ENCODE assay signal across 10 cellular contexts in the genomic region with DNA sequence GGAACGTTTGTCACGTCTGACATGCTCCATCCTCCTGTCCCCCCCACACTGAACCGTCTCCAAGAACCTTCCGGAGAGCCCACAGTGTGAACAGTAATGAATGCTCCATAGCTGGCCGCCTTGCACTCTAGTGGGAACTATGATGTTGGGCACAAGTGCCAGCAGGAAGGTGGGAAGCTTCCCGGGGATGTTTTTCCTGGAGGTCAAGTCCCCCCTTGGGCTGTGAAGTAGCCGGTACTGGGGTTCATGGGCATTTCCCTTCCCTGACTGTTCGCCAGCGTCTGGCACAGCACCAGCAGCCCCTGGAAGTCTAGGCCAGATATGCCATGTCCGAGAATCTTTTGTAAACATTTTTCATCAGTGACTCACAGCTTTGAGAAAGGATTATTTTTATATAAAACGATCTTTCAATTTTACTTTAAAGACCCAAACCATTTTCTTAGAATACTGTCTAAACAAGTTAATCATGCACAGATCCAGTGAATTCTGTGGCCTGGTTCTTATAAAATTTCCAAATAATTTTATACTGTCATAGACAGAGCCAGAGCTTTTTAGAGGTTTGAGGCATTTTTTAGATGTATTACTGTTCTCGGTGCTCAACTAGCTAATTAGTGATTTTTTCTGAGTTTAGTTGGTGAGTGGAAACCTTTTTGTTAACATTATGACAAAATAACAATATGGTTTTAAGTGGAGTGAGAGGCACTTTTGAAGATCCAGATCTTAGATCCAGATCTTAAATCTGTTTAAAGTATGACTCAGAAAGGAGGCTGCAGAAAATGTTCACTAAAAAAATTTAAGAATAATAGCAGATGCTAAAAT. TPM values are rescaled to one million over a fixed set of nuclear protein-coding genes. Genes with fewer than 3 reads are reported as not detected.
DNase-seq lines count a peak whose midpoint lies in the region; ATAC-seq and TF ChIP-seq lines count a peak whose summit lies in the region.
"Had no signal": no experiment of that assay in that cellular context is flagged by ENCODE, and none has a peak within 500 bp of the region (broad histone marks: within the 10 kb centered on the region; RNA-seq: fewer than 3 reads in every experiment).

No MANE protein-coding gene starts in this region.

- no peaks in the 10 kb centered on the region for H3K9me3 Mint-ChIP-seq in CD8-positive, alpha-beta T cell

- H3K4me1 ChIP-seq in neuronal stem cell (ENCODE audit: control insufficient read depth in 2 of 2, insufficient read depth in 1 of 2, low read depth in 1 of 2, low read length in 2 of 2): peaks cover 17 to 45% of the 10 kb centered on the region in 2 donors
- no peaks in the 10 kb centered on the region for H3K4me1 ChIP-seq in CD8-positive, alpha-beta T cell (ENCODE audit: insufficient read depth, low read length)

- DNase-seq in AG04450 (ENCODE audit: low read depth, low spot score) (no peak), RWPE1 (ENCODE audit: low spot score) (peak; percentile 87), fibroblast of gingiva (ENCODE audit: low read depth) (peak; percentile 75), neuronal stem cell (ENCODE audit: low spot score) (no peak), NCI-H526 treated with DMSO at 0.1 percent for 48 hours (lab: John Stamatoyannopoulos, UW) (no peak)
- no peak for DNase-seq in CD8-positive, alpha-beta T cell

- no peak overlapping the region for H4K91ac ChIP-seq in neuronal stem cell (ENCODE audit: low read depth, low read length, poor library complexity)

- H3K4ac ChIP-seq in neuronal stem cell (ENCODE audit: low read length): no peak overlapping the region

- H3K4me2 ChIP-seq in neuronal stem cell (ENCODE audit: insufficient read depth, low read length, poor library complexity, severe bottlenecking): no peak overlapping the region

- H3K27ac Mint-ChIP-seq in CD8-positive, alpha-beta T cell: no peak overlapping the region

- no peak overlapping the region for H2AFZ ChIP-seq in neuronal stem cell (ENCODE audit: low read length)

- no peak overlapping the region for H2BK120ac ChIP-seq in neuronal stem cell (ENCODE audit: low read depth, low read length)

- peaks cover 29% of the 10 kb centered on the region for H3K4me1 Mint-ChIP-seq in CD8-positive, alpha-beta T cell (ENCODE audit: low read depth)

- no peak overlapping the region for H2BK15ac ChIP-seq in neuronal stem cell (ENCODE audit: low read length)

- no peak for ATAC-seq in CD8-positive, alpha-beta T cell
- ATAC-seq in HG02678 (IDR thresholded peaks at IDR 0.05; ENCODE audit: unreplicated experiment): no peak
- ATAC-seq in HG03571 (IDR thresholded peaks at IDR 0.05; ENCODE audit: unreplicated experiment): no peak

- H3K14ac ChIP-seq in neuronal stem cell (ENCODE audit: low read length): no peak overlapping the region

- peak overlapping the region; percentile 89 for H3K23ac ChIP-seq in neuronal stem cell (ENCODE audit: low read depth, low read length, poor library complexity)

- intact Hi-C loops in CD8-positive, alpha-beta T cell (cut with DNase I, micrococcal nuclease): no loop called here

- no peaks in the 10 kb centered on the region for H3K27me3 Mint-ChIP-seq in CD8-positive, alpha-beta T cell (ENCODE audit: low read depth)

- TF ChIP-seq CTCF in AG04450 (IDR thresholded peaks at IDR 0.05; ENCODE audit: low read depth, low read length): no peak
- no peak for TF ChIP-seq CTCF in RWPE1 (conservative IDR thresholded peaks at IDR 0.05; ENCODE audit: low read depth)
- TF ChIP-seq CTCF in CD8-positive, alpha-beta T cell (IDR thresholded peaks at IDR 0.05): no peak

- peaks cover 0 to 16% of the 10 kb centered on the region in 2 donors for H3K36me3 ChIP-seq in neuronal stem cell (replicated peaks in 1 of 2; ENCODE audit: control insufficient read depth in 2 of 2, insufficient read depth in 2 of 2, low read length in 2 of 2)
- H3K36me3 ChIP-seq in CD8-positive, alpha-beta T cell (ENCODE audit: insufficient read depth, low read length): no peaks in the 10 kb centered on the region

- H3K9ac ChIP-seq in neuronal stem cell (ENCODE audit: low read depth, low read length, poor library complexity): no peak overlapping the region

- H3K36me3 Mint-ChIP-seq in CD8-positive, alpha-beta T cell: no peaks in the 10 kb centered on the region

- no peaks in the 10 kb centered on the region for H3K27me3 ChIP-seq in AG04450 (ENCODE audit: control insufficient read depth, insufficient read depth, low read length)
- no peaks in the 10 kb centered on the region for H3K27me3 ChIP-seq in neuronal stem cell (ENCODE audit: control insufficient read depth in 3 of 3, insufficient read depth in 3 of 3, low read depth in 1 of 3, low read length in 3 of 3)
- H3K27me3 ChIP-seq in CD8-positive, alpha-beta T cell (ENCODE audit: insufficient read depth, low read length): no peaks in the 10 kb centered on the region

- WGBS in neuronal stem cell (ENCODE audit: extremely low coverage in 2 of 2, insufficient read length in 2 of 2, insufficient replicate concordance in 1 of 2), 2 donors: no CpG with 5 or more reads among the region's 12 CpGs

- peaks cover 5% of the 10 kb centered on the region for H3K79me1 ChIP-seq in neuronal stem cell (ENCODE audit: low read depth, low read length)

- H3K9me3 ChIP-seq in AG04450 (ENCODE audit: control insufficient read depth, insufficient read depth, low read length) (no peaks in the 10 kb centered on the region), neuronal stem cell (replicated peaks in 1 of 2; ENCODE audit: control insufficient read depth in 2 of 2, insufficient read depth in 1 of 2, low read depth in 1 of 2, low read length in 2 of 2) (no peaks in the 10 kb centered on the region)
- no peaks in the 10 kb centered on the region for H3K9me3 ChIP-seq in CD8-positive, alpha-beta T cell (ENCODE audit: low read length)

- no peak overlapping the region for H4K8ac ChIP-seq in neuronal stem cell (ENCODE audit: low read depth, low read length)

- peak overlapping the region; percentile 42 for H3K18ac ChIP-seq in neuronal stem cell (ENCODE audit: low read length)

- peak overlapping the region; percentile 98 for H3K27ac ChIP-seq in AG04450 (ENCODE audit: low read depth, low read length)
- H3K27ac ChIP-seq in RWPE1: peak overlapping the region; percentile 97
- H3K27ac ChIP-seq in neuronal stem cell (replicated peaks; ENCODE audit: low read length): no peak overlapping the region
- H3K27ac ChIP-seq in CD8-positive, alpha-beta T cell (ENCODE audit: low read depth, low read length): no peak overlapping the region
- H3K27ac ChIP-seq: VCaP had no signal

- H3K4me3 Mint-ChIP-seq in CD8-positive, alpha-beta T cell: no peak overlapping the region

- no peak overlapping the region for H2BK5ac ChIP-seq in neuronal stem cell (ENCODE audit: low read length)

- H2BK12ac ChIP-seq in neuronal stem cell (ENCODE audit: low read length): no peak overlapping the region

- CTCF ChIA-PET in AG04450 (lab: Charles Lee) (interaction anchor here (0.6 to 1.9 kb wide), 7 partner anchors 14 to 200 kb away, joined by 3 to 11 read pairs (median 4); no protein-coding TSS in a partner anchor), RWPE1 (lab: Yijun Ruan, JAX) (interaction anchor here (0.6 to 1.3 kb wide), 8 partner anchors 11 to 153 kb away, joined by 3 to 6 read pairs (median 4); partner anchors contain the start of genes ABL1 and EXOSC2)
- CTCF ChIA-PET in CD8-positive, alpha-beta T cell (lab: Charles Lee): interaction anchor here (1.0 kb wide), 1 partner anchor 18 kb away, joined by 4 read pairs; no protein-coding TSS in a partner anchor

- peak overlapping the region; percentile 46 for H3K4me3 ChIP-seq in AG04450 (ENCODE audit: low read depth, low read length)
- no peak overlapping the region for H3K4me3 ChIP-seq in neuronal stem cell (ENCODE audit: low read length in 2 of 2)
- H3K4me3 ChIP-seq in CD8-positive, alpha-beta T cell (ENCODE audit: low read depth, low read length): no peak overlapping the region

- H2AK5ac ChIP-seq in neuronal stem cell (ENCODE audit: low read depth, low read length): no peak overlapping the region

- POLR2A ChIA-PET in AG04450 (lab: Yijun Ruan, JAX) (interaction anchor here (0.6 to 1.6 kb wide), 11 partner anchors 10 to 978 kb away, joined by 3 to 6 read pairs (median 3); no protein-coding TSS in a partner anchor), RWPE1 (lab: Yijun Ruan, JAX; ENCODE audit: low non-redundant PET) (interaction anchor here (0.8 kb wide), 1 partner anchor 10 kb away, joined by 9 read pairs; no protein-coding TSS in a partner anchor)
- POLR2A ChIA-PET in CD8-positive, alpha-beta T cell (lab: Charles Lee): no interaction called here

RNA-seq across cellular contexts. Expression of gene ABL1, which starts 11.6 kb away (rescaled TPM):
- polyA plus RNA-seq in AG04450 (2011; rRNA removed): 37.5 and 51.3 TPM in 2 replicates
- polyA minus RNA-seq in AG04450 (2011; rRNA and poly(A)+ RNA removed): 81.5 and 92.0 TPM in 2 replicates
- 50.4 TPM for polyA plus RNA-seq in neuronal stem cell (2013, experiment 1 of 2)
- 51.5 TPM for polyA plus RNA-seq in neuronal stem cell (2013, experiment 2 of 2)
- 10 to 100 TPM; 37.5 to 38.0 TPM for total RNA-seq in CD8-positive, alpha-beta T cell

RNA-seq across cellular contexts. Expression of gene QRFP, which starts 49.9 kb away (rescaled TPM):
- not detected in 2 replicates for polyA plus RNA-seq in AG04450 (2011; rRNA removed)
- polyA minus RNA-seq in AG04450 (2011; rRNA and poly(A)+ RNA removed): not detected in 2 replicates
- not detected for polyA plus RNA-seq in neuronal stem cell (2013, experiment 1 of 2)
- not detected for polyA plus RNA-seq in neuronal stem cell (2013, experiment 2 of 2)
- total RNA-seq in CD8-positive, alpha-beta T cell: not detected
- total RNA-seq: kidney epithelial cell had no signal

Comparison
In these comparisons a context has a peak if more than half of its experiments do, and no peak if none do; other contexts are left out.
1. DNase-seq: peak in RWPE1 (single experiment) and fibroblast of gingiva (single experiment); none in AG04450 (single experiment), neuronal stem cell (single experiment), CD8-positive, alpha-beta T cell (0 of 7) and NCI-H526 treated with DMSO at 0.1 percent for 48 hours (single experiment).
2. H3K27ac ChIP-seq: peak in AG04450 (single experiment) and RWPE1 (single experiment); none in neuronal stem cell (single experiment) and CD8-positive, alpha-beta T cell (single experiment).